Comparison of ENCODE assay signal across 16 cellular contexts in genomic region chr1:27447883-27448282, GRCh38. TPM values are rescaled to one million over a fixed set of nuclear protein-coding genes. Genes with fewer than 3 reads are reported as not detected.
"Had no signal": no experiment of that assay in that cellular context is flagged by ENCODE, and none has a peak within 500 bp of the region (broad histone marks: within the 10 kb centered on the region; RNA-seq: fewer than 3 reads in every experiment).

No MANE protein-coding gene starts in this region.

- FAIRE-seq: astrocyte had no signal

- H3K4me3 ChIP-seq: coronary artery, gastrocnemius medialis, heart right ventricle, stomach, thoracic aorta had no signal

- DNase-seq: activated CD4-positive, alpha-beta T cell treated with anti-CD3 and anti-CD28 coated beads for 4 hours; activated CD8-positive, alpha-beta T cell treated with anti-CD3 and anti-CD28 coated beads for 36 hours; caudate nucleus; effector CD4-positive, alpha-beta T cell; gastrocnemius medialis; heart right ventricle; islet precursor cell; naive thymus-derived CD8-positive, alpha-beta T cell; SIG-M5; stimulated activated CD4-positive, alpha-beta T cell treated with anti-CD3 and anti-CD28 coated beads, Interleukin-4, amount 100 ng/mL, for 1 hour; stimulated activated CD8-positive, alpha-beta memory T cell treated with anti-CD3 and anti-CD28 coated beads, Interleukin-4, amount 100 ng/mL, for 48 hours; stomach had no signal

- H3K4me3 Mint-ChIP-seq: activated CD8-positive, alpha-beta T cell treated with anti-CD3 and anti-CD28 coated beads for 36 hours; T-helper 2 cell treated with Interferon-gamma antibody and Interleukin-4, amounts not matched to agents 5 μg/mL and 100 μg/mL, for 36 hours had no signal

- H3K36me3 ChIP-seq: gastrocnemius medialis had no signal

- H3K27ac Mint-ChIP-seq: activated CD8-positive, alpha-beta T cell treated with anti-CD3 and anti-CD28 coated beads for 36 hours; T-helper 2 cell treated with Interferon-gamma antibody and Interleukin-4, amounts not matched to agents 5 μg/mL and 100 μg/mL, for 36 hours had no signal

- H3K9me3 ChIP-seq: gastrocnemius medialis, heart right ventricle, stomach, thoracic aorta had no signal

- H3K9me3 Mint-ChIP-seq: activated CD8-positive, alpha-beta T cell treated with anti-CD3 and anti-CD28 coated beads for 36 hours; naive thymus-derived CD8-positive, alpha-beta T cell; T-helper 2 cell treated with Interferon-gamma antibody and Interleukin-4, amounts not matched to agents 5 μg/mL and 100 μg/mL, for 36 hours had no signal

- ATAC-seq: activated CD8-positive, alpha-beta T cell treated with anti-CD3 and anti-CD28 coated beads for 36 hours; gastrocnemius medialis; naive thymus-derived CD8-positive, alpha-beta T cell had no signal

- H3K27ac ChIP-seq: coronary artery, stomach, thoracic aorta had no signal

- H3K27me3 ChIP-seq: gastrocnemius medialis, heart right ventricle, stomach had no signal

- H3K27me3 Mint-ChIP-seq: activated CD8-positive, alpha-beta T cell treated with anti-CD3 and anti-CD28 coated beads for 36 hours; naive thymus-derived CD8-positive, alpha-beta T cell had no signal

RNA-seq across cellular contexts. Expression of gene GPR3, which starts 55.5 kb away (rescaled TPM):
- total RNA-seq: naive thymus-derived CD8-positive, alpha-beta T cell; thoracic aorta had no signal
